ENCODE assay signal across 10 cellular contexts in the genomic region with DNA sequence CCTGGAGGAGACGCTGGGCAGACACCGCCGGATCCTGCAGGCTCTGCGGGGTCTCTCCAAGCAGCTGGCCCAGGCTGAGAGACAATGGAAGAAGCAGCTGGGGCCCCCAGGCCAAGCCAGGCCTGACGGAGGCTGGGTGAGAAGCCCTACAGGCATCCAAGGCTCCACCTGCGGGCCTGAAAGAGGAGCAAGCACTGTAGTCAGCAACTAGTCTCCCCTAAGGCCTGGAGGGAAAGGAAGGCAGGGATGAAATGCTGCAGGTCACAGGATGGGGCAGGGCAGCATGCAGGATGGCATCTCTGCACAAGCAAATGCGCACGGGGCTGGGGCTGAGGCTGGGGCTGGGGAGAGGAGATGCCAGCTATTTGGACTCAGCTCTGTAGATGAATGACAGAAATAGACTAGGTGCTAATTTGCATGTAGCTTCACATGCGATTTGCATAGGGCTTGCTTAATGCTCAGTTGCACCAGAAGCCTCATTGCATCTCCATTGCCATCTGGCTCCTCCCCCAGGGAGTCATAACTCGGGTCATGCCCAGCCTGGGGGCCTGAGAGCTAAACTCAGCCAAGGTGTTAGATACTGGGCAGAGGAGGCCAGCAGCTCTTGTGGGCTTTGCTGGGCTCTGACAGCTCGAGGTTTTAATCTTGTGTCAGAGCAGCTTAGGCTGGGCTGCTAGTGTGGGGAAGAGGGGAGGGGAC. TPM values are rescaled to one million over a fixed set of nuclear protein-coding genes. Genes with fewer than 3 reads are reported as not detected.
DNase-seq lines count a peak whose midpoint lies in the region; ATAC-seq and TF ChIP-seq lines count a peak whose summit lies in the region.
"Had no signal": no experiment of that assay in that cellular context is flagged by ENCODE, and none has a peak within 500 bp of the region (broad histone marks: within the 10 kb centered on the region; RNA-seq: fewer than 3 reads in every experiment).

No MANE protein-coding gene starts in this region.

- peak; percentile 20 for DNase-seq in COLO668 (lab: John Stamatoyannopoulos, UW; ENCODE audit: unreplicated experiment)
- peak; percentile 57 for DNase-seq in RPMI8226
- no peak for DNase-seq in activated CD4-positive, alpha-beta T cell treated with anti-CD3 and anti-CD28 coated beads, Interleukin-2, amount 50 U/mL, for 48 hours
- no peak for DNase-seq in NCI-H128 (lab: John Stamatoyannopoulos, UW; ENCODE audit: unreplicated experiment)
- DNase-seq in mesothelial cell of epicardium (ENCODE audit: low spot score in 2 of 2, unreplicated experiment in 2 of 2): no peak
- no peak for DNase-seq in T-helper 2 cell

- no peak overlapping the region for H3K27ac Mint-ChIP-seq in mesothelial cell of epicardium

- peaks cover 7% of the 10 kb centered on the region for H3K4me1 Mint-ChIP-seq in mesothelial cell of epicardium

- peaks cover 58% of the 10 kb centered on the region for H3K27me3 Mint-ChIP-seq in mesothelial cell of epicardium (ENCODE audit: low read depth)

- no peak for TF ChIP-seq CTCF in mesothelial cell of epicardium (IDR thresholded peaks at IDR 0.05; ENCODE audit: unreplicated experiment)

- H3K4me3 Mint-ChIP-seq in mesothelial cell of epicardium: no peak overlapping the region

- peak; percentile 69 for ATAC-seq in HG03064 (IDR thresholded peaks at IDR 0.05; ENCODE audit: low read depth, unreplicated experiment)

- TF ChIP-seq POLR2A in GM18951 (IDR thresholded peaks at IDR 0.05; ENCODE audit: extremely low read depth, insufficient read depth, insufficient read length): peak; percentile 27

- H3K9me3 Mint-ChIP-seq in mesothelial cell of epicardium: no peaks in the 10 kb centered on the region

- H3K36me3 Mint-ChIP-seq in mesothelial cell of epicardium: no peaks in the 10 kb centered on the region

- in situ Hi-C loops in GM18951 (cut with MboI; ENCODE audit: low sequenced_read_pairs, unreplicated experiment): no loop called here

RNA-seq across cellular contexts. Expression of gene CPLX3, which starts 5.2 kb away (rescaled TPM):
- 0.14 TPM in 1 of 3 replicates, not detected in the others for total RNA-seq in mesothelial cell of epicardium
- total RNA-seq: Daoy, epithelial cell of proximal tubule had no signal

RNA-seq across cellular contexts. Expression of gene LMAN1L, which starts 8.6 kb away (rescaled TPM):
- total RNA-seq in mesothelial cell of epicardium: 0.16 to 0.65 TPM (median 0.35 TPM) in 3 replicates
- total RNA-seq: Daoy, epithelial cell of proximal tubule had no signal

RNA-seq across cellular contexts. Expression of gene ULK3, which starts 21.7 kb away (rescaled TPM):
- 30.9 to 34.8 TPM (median 32.6 TPM) in 3 replicates for total RNA-seq in mesothelial cell of epicardium

RNA-seq across cellular contexts. Expression of gene CSK, which starts 39.4 kb away (rescaled TPM):
- 57.0 to 59.0 TPM (median 58.1 TPM) in 3 replicates for total RNA-seq in mesothelial cell of epicardium

RNA-seq across cellular contexts. Expression of gene SCAMP2, which starts 51.9 kb away (rescaled TPM):
- 45.6 to 48.4 TPM (median 48.3 TPM) in 3 replicates for total RNA-seq in mesothelial cell of epicardium

Comparison
In these comparisons a context has a peak if more than half of its experiments do, and no peak if none do; other contexts are left out.
1. DNase-seq: peak in COLO668 (single experiment) and RPMI8226 (single experiment); none in activated CD4-positive, alpha-beta T cell treated with anti-CD3 and anti-CD28 coated beads, Interleukin-2, amount 50 U/mL, for 48 hours (0 of 2), NCI-H128 (single experiment), mesothelial cell of epicardium (0 of 2) and T-helper 2 cell (0 of 5).